ENCODE assay signal across 28 cellular contexts in genomic region chr15:98146031-98146430, GRCh38.
"Had no signal": no experiment of that assay in that cellular context is flagged by ENCODE, and none has a peak within 500 bp of the region (broad histone marks: within the 10 kb centered on the region; RNA-seq: fewer than 3 reads in every experiment).

No MANE protein-coding gene starts in this region.

- H3K27ac Mint-ChIP-seq: dendritic cell treated with granulocyte-macrophage colony-stimulating factor and Interleukin-4, amounts not matched to agents 40 ng/mL and 50 ng/mL, for 4 days; endodermal cell; natural killer cell; stimulated activated effector memory CD8-positive, alpha-beta T cell treated with anti-CD3 and anti-CD28 coated beads, Interleukin-12 subunit alpha, Interleukin-12 subunit beta, amount 100 ng/mL, for 72 hours had no signal

- H3K36me3 ChIP-seq: colonic mucosa, gastroesophageal sphincter, lower lobe of right lung, ovary, sigmoid colon, thoracic aorta, tibial nerve, upper lobe of right lung, uterus had no signal

- H3K9me3 Mint-ChIP-seq: dendritic cell treated with granulocyte-macrophage colony-stimulating factor and Interleukin-4, amounts not matched to agents 40 ng/mL and 50 ng/mL, for 4 days; endodermal cell; immature natural killer cell; natural killer cell had no signal

- ATAC-seq: esophagus mucosa; foreskin keratinocyte; gastroesophageal sphincter; left ventricle myocardium superior; lower lobe of right lung; natural killer cell; psoas muscle; right cardiac atrium; stimulated activated effector memory CD8-positive, alpha-beta T cell treated with anti-CD3 and anti-CD28 coated beads, Interleukin-12 subunit alpha, Interleukin-12 subunit beta, amount 100 ng/mL, for 72 hours; stimulated activated naive CD8-positive, alpha-beta T cell treated with anti-CD3 and anti-CD28 coated beads, Interleukin-15, Interleukin-2, amounts not matched to agents 100 U/mL and 50 U/mL, for 24 hours; upper lobe of right lung had no signal

- H3K27me3 ChIP-seq: colonic mucosa, foreskin keratinocyte, ovary, sigmoid colon, tibial nerve, upper lobe of right lung, uterus had no signal

- H3K27ac ChIP-seq: colonic mucosa, epithelial cell of prostate, foreskin keratinocyte, gastroesophageal sphincter, lower lobe of right lung, ovary, psoas muscle, sigmoid colon, thoracic aorta, tibial nerve, upper lobe of right lung, uterus had no signal

- H3K9me3 ChIP-seq: colonic mucosa, gastroesophageal sphincter, lower lobe of right lung, ovary, psoas muscle, sigmoid colon, thoracic aorta, tibial nerve, upper lobe of right lung, uterus had no signal

- H3K4me3 ChIP-seq: colonic mucosa, gastroesophageal sphincter, lower lobe of right lung, ovary, psoas muscle, sigmoid colon, thoracic aorta, tibial nerve, upper lobe of right lung, uterus had no signal

- H3K4me1 ChIP-seq: colonic mucosa, gastroesophageal sphincter, lower lobe of right lung, psoas muscle, sigmoid colon, tibial nerve, upper lobe of right lung, uterus had no signal

- DNase-seq: colonic mucosa; effector CD8-positive, alpha-beta T cell; endodermal cell; foreskin keratinocyte; glutamatergic neuron; immature natural killer cell; islet precursor cell; left ventricle myocardium superior; lower lobe of right lung; natural killer cell; occipital lobe; ovary; posterior cingulate gyrus; psoas muscle; right cardiac atrium; sigmoid colon; stimulated activated CD4-positive, alpha-beta T cell treated with anti-CD3 and anti-CD28 coated beads, Interleukin-2, amount 100 ng/mL, for 24 hours; stimulated activated CD4-positive, alpha-beta T cell treated with anti-CD3 and anti-CD28 coated beads, Interleukin-4, amount 100 ng/mL, for 24 hours; stimulated activated naive CD8-positive, alpha-beta T cell treated with anti-CD3 and anti-CD28 coated beads, Interleukin-15, Interleukin-2, amounts not matched to agents 100 U/mL and 50 U/mL, for 24 hours; upper lobe of right lung; uterus had no signal

- H3K4me3 Mint-ChIP-seq: dendritic cell treated with granulocyte-macrophage colony-stimulating factor and Interleukin-4, amounts not matched to agents 40 ng/mL and 50 ng/mL, for 4 days; endodermal cell; immature natural killer cell; natural killer cell; stimulated activated effector memory CD8-positive, alpha-beta T cell treated with anti-CD3 and anti-CD28 coated beads, Interleukin-12 subunit alpha, Interleukin-12 subunit beta, amount 100 ng/mL, for 72 hours had no signal

- H3K4me1 Mint-ChIP-seq: endodermal cell; immature natural killer cell; stimulated activated effector memory CD8-positive, alpha-beta T cell treated with anti-CD3 and anti-CD28 coated beads, Interleukin-12 subunit alpha, Interleukin-12 subunit beta, amount 100 ng/mL, for 72 hours had no signal
